Comparison of ENCODE assay signal across 17 cellular contexts in the genomic region with DNA sequence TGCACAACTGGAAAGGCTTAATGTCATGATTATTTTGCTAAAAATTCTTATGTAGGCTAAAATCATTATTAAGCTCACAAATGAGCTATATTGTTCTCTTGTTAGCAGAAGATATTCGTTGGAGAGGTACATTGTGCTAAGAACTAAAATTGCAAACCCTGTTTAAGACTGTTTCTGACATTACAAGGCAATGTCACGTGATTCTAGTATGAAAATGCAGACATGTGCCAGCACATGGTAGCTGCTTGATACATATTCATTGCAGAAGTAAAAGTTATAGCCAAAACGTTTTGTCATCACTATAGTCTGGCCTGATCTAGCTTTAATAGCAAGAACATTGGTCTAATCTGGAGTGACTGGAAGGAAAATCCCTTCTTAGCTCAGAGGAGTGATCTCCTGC.
A peak's percentile ranks its signal among the peaks of the same experiment; 100 is the strongest.
DNase-seq lines count a peak whose midpoint lies in the region; ATAC-seq, FAIRE-seq and TF ChIP-seq lines count a peak whose summit lies in the region.
"Had no signal": no experiment of that assay in that cellular context is flagged by ENCODE, and none has a peak within 500 bp of the region (broad histone marks: within the 10 kb centered on the region; RNA-seq: fewer than 3 reads in every experiment).

No MANE protein-coding gene starts in this region.

- DNase-seq in A549 (ENCODE audit: low read depth in 1 of 2, low spot score in 1 of 2) (no peak), K562 (ENCODE audit: extremely low read depth in 1 of 4, low spot score in 3 of 4) (no peak), hypothalamus (lab: John Stamatoyannopoulos, UW) (no peak), COR-L47 (lab: John Stamatoyannopoulos, UW) (no peak), SKM-1 (lab: John Stamatoyannopoulos, UW; ENCODE audit: unreplicated experiment) (no peak)
- DNase-seq: 8988T; AML-193; CD4-positive, alpha-beta T cell; CD8-positive, alpha-beta T cell; DMS 273 treated with DMSO at 0.1 percent for 48 hours; GF-D8 had no signal

- no peaks in the 10 kb centered on the region for H4K20me1 ChIP-seq in BLaER1
- H4K20me1 ChIP-seq in K562 (replicated peaks; ENCODE audit: control insufficient read depth, insufficient read depth, low read length): no peaks in the 10 kb centered on the region

- H3K27me3 ChIP-seq in BLaER1 (no peaks in the 10 kb centered on the region), K562 (ENCODE audit: control insufficient read depth in 2 of 2, insufficient read depth in 2 of 2, low read length in 2 of 2) (peaks cover 0 to 9% of the 10 kb centered on the region in 2 experiments; a peak in 1 of 5 replicates)

- H3K9ac ChIP-seq in BLaER1 (no peak overlapping the region), K562 (ENCODE audit: insufficient read depth in 1 of 2, low read depth in 2 of 2, low read length in 2 of 2) (no peak overlapping the region)

- no peak for TF ChIP-seq POLR2A in A549 (IDR thresholded peaks at IDR 0.05; ENCODE audit: low read length)
- no peak for TF ChIP-seq POLR2A in K562 (conservative IDR thresholded peaks at IDR 0.05)

- ATAC-seq in A549 (no peak), K562 (no peak)
- ATAC-seq: CD8-positive, alpha-beta T cell had no signal

- 0% methylated on average over 3 of the region's 3 CpGs for WGBS in A549 (ENCODE audit: missing lambda C conversion rate)
- WGBS in K562 (ENCODE audit: insufficient coverage, low coverage, missing lambda C conversion rate): 0% methylated on average over 3 of the region's 3 CpGs

- FAIRE-seq in A549 (lab: Jason Lieb, UNC) (no peak), K562 (lab: Jason Lieb, UNC) (no peak)
- FAIRE-seq: A204.1, G401.6, GM12891, GM19239 had no signal

- POLR2A ChIA-PET in A549 (lab: Yijun Ruan, JAX) (no interaction called here), K562 (lab: Yijun Ruan, JAX) (no interaction called here)

- H3K4me2 ChIP-seq in A549: no peak overlapping the region
- peak overlapping the region; percentile 76; the same call in 1 of the 2 replicates for H3K4me2 ChIP-seq in BLaER1
- H3K4me2 ChIP-seq in K562 (ENCODE audit: insufficient read depth, low read length): no peak overlapping the region

- in situ Hi-C loops in K562 (cut with MboI): no loop called here

- H3K9me3 ChIP-seq in A549: peaks cover 5% of the 10 kb centered on the region; the same call in 1 of the 3 replicates
- peaks cover 9% of the 10 kb centered on the region; the same call in 1 of the 2 replicates for H3K9me3 ChIP-seq in BLaER1
- no peaks in the 10 kb centered on the region for H3K9me3 ChIP-seq in K562 (replicated peaks; ENCODE audit: control insufficient read depth, insufficient read depth, low read depth, low read length)

- TF ChIP-seq RAD21 in A549 (conservative IDR thresholded peaks at IDR 0.05 in 1 of 2, IDR thresholded peaks at IDR 0.05 in 1 of 2) (no peak), K562 (CRISPR knock-in tag; conservative IDR thresholded peaks at IDR 0.05 in 1 of 2, IDR thresholded peaks at IDR 0.05 in 1 of 2) (no peak)

- TF ChIP-seq EP300 in A549 (IDR thresholded peaks at IDR 0.05) (no peak), K562 (IDR thresholded peaks at IDR 0.05; ENCODE audit: low read length) (no peak)

- intact Hi-C loops in K562 (cut with micrococcal nuclease): no loop called here

- H3K4me3 ChIP-seq in A549 (no peak overlapping the region), BLaER1 (no peak overlapping the region), K562 (no peak overlapping the region)

- no peaks in the 10 kb centered on the region for H3K79me2 ChIP-seq in K562 (ENCODE audit: control insufficient read depth, insufficient read depth, low read length)

- CTCF ChIA-PET in A549 (lab: Yijun Ruan, JAX): no interaction called here
- CTCF ChIA-PET in K562 (lab: Yijun Ruan, JAX; ENCODE audit: low intra/inter-chr PET ratio): no interaction called here

- no peak for TF ChIP-seq CTCF in A549 (IDR thresholded peaks at IDR 0.05)
- no peak for TF ChIP-seq CTCF in K562 (IDR thresholded peaks at IDR 0.05 in 2 of 3, conservative IDR thresholded peaks at IDR 0.05 in 1 of 3; ENCODE audit: insufficient read depth in 2 of 3, low read depth in 1 of 3, low read length in 3 of 3)

- no peak overlapping the region for H2AFZ ChIP-seq in K562 (ENCODE audit: low read depth, low read length)

- BruUV-seq in K562 (replicated peaks; lab: Mats Ljungman, UMichigan): no TSS peak

- H3K27ac ChIP-seq in A549 (no peak overlapping the region), BLaER1 (no peak overlapping the region), K562 (ENCODE audit: extremely low read depth, low read depth, low read length) (no peak overlapping the region)
- H3K27ac ChIP-seq: C4-2B had no signal

- H3K36me3 ChIP-seq in BLaER1: no peaks in the 10 kb centered on the region
- no peaks in the 10 kb centered on the region for H3K36me3 ChIP-seq in K562 (ENCODE audit: control insufficient read depth, insufficient read depth, low read length)

- no peaks in the 10 kb centered on the region for H3K9me1 ChIP-seq in K562 (ENCODE audit: control insufficient read depth, insufficient read depth, low read length)

- H3K4me1 ChIP-seq in A549 (no peaks in the 10 kb centered on the region), BLaER1 (peaks cover 22% of the 10 kb centered on the region), K562 (replicated peaks in 1 of 2; ENCODE audit: control insufficient read depth in 2 of 2, insufficient read depth in 2 of 2, low read length in 2 of 2) (no peaks in the 10 kb centered on the region)

TF ChIP-seq in A549, 52 proteins besides CTCF, POLR2A, EP300 and RAD21:
- TF ChIP-seq RFX5 (IDR thresholded peaks at IDR 0.05) (no peak), SMC3 (IDR thresholded peaks at IDR 0.05) (no peak)
- TF ChIP-seq, protein P1, sequence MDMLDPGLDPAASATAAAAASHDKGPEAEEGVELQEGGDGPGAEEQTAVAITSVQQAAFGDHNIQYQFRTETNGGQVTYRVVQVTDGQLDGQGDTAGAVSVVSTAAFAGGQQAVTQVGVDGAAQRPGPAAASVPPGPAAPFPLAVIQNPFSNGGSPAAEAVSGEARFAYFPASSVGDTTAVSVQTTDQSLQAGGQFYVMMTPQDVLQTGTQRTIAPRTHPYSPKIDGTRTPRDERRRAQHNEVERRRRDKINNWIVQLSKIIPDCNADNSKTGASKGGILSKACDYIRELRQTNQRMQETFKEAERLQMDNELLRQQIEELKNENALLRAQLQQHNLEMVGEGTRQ (IDR thresholded peaks at IDR 0.05): peak; percentile 32; the same call in 1 of the 2 replicates
- TF ChIP-seq, protein P2, sequence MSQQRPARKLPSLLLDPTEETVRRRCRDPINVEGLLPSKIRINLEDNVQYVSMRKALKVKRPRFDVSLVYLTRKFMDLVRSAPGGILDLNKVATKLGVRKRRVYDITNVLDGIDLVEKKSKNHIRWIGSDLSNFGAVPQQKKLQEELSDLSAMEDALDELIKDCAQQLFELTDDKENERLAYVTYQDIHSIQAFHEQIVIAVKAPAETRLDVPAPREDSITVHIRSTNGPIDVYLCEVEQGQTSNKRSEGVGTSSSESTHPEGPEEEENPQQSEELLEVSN (IDR thresholded peaks at IDR 0.05; ENCODE audit: borderline replicate concordance, low read depth): no peak
TF ChIP-seq in A549: peak in this region for 1.

TF ChIP-seq in K562, 482 proteins besides CTCF, POLR2A, EP300 and RAD21 (continues in another document):
- TF ChIP-seq RAD51 (IDR thresholded peaks at IDR 0.05; ENCODE audit: borderline replicate concordance, low read depth): peak; percentile 52; the same call in 1 of the 2 replicates
- TF ChIP-seq HES1 (IDR thresholded peaks at IDR 0.05; ENCODE audit: low read depth): no peak
- 0 out of 2 replicates have a peak, but pooled peaks have one; percentile 12 for TF ChIP-seq CBFA2T2 (conservative IDR thresholded peaks at IDR 0.05)
- TF ChIP-seq KDM5B (IDR thresholded peaks at IDR 0.05; ENCODE audit: insufficient replicate concordance, low read depth, low read length): no peak
- TF ChIP-seq FOXJ3 (CRISPR knock-in tag; IDR thresholded peaks at IDR 0.05): no peak
- TF ChIP-seq ZNF143 (CRISPR knock-in tag; IDR thresholded peaks at IDR 0.05): no peak
- no peak for TF ChIP-seq ZNF507 (tag; conservative IDR thresholded peaks at IDR 0.05)
- no peak for TF ChIP-seq NR3C1 (CRISPR knock-in tag; IDR thresholded peaks at IDR 0.05)
- no peak for TF ChIP-seq KDM4B (IDR thresholded peaks at IDR 0.05; ENCODE audit: borderline replicate concordance in 2 of 2, low read depth in 1 of 2)
- no peak for TF ChIP-seq KDM1A (IDR thresholded peaks at IDR 0.05)
- TF ChIP-seq TFE3 (CRISPR knock-in tag; IDR thresholded peaks at IDR 0.05): peak; percentile 91
- TF ChIP-seq, protein P3, sequence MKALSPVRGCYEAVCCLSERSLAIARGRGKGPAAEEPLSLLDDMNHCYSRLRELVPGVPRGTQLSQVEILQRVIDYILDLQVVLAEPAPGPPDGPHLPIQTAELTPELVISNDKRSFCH (CRISPR knock-in tag; IDR thresholded peaks at IDR 0.05): no peak
- TF ChIP-seq, protein P3 (tag; IDR thresholded peaks at IDR 0.05): no peak
